In genomic region chr11:103326070-103326794, GRCh38 we compare ENCODE assay signal across 8 cellular contexts.
DNase-seq lines count a peak whose midpoint lies in the region; ATAC-seq and TF ChIP-seq lines count a peak whose summit lies in the region.

No MANE protein-coding gene starts in this region.

- peaks cover 7% of the 10 kb centered on the region in 3 donors for H3K4me1 Mint-ChIP-seq in naive B cell

- H3K4me3 ChIP-seq in esophagus squamous epithelium (no peak overlapping the region), vagina (no peak overlapping the region)

- peaks cover 0 to 4% (median 0%) of the 10 kb centered on the region in 7 donors for H3K9me3 Mint-ChIP-seq in naive B cell

- in situ Hi-C loops in Caki2 (cut with HindIII; ENCODE audit: low pct_unique_long_range_greater_than_20kb, low sequenced_read_pairs), result no loop called here

- H3K36me3 ChIP-seq in esophagus squamous epithelium (peaks cover 0 to 16% (median 0%) of the 10 kb centered on the region in 3 donors), vagina (peaks cover 0 to 19% of the 10 kb centered on the region in 2 donors)

- H3K4me1 ChIP-seq in esophagus squamous epithelium, result no peaks in the 10 kb centered on the region
- H3K4me1 ChIP-seq in vagina, result no peaks in the 10 kb centered on the region

- peak in 5 of 6 experiments; percentile 13 to 59 (median 30) for TF ChIP-seq CTCF in esophagus squamous epithelium (IDR thresholded peaks at IDR 0.05)
- TF ChIP-seq CTCF in vagina (IDR thresholded peaks at IDR 0.05), result no peak

- H3K27ac ChIP-seq in esophagus squamous epithelium (no peak overlapping the region), vagina (no peak overlapping the region)

- no peak overlapping the region for H3K27ac Mint-ChIP-seq in naive B cell

- no peaks in the 10 kb centered on the region for H3K36me3 Mint-ChIP-seq in naive B cell

- TF ChIP-seq POLR2A in esophagus squamous epithelium (IDR thresholded peaks at IDR 0.05) (no peak), vagina (IDR thresholded peaks at IDR 0.05) (no peak)

- H3K27me3 ChIP-seq in esophagus squamous epithelium (no peaks in the 10 kb centered on the region), vagina (no peaks in the 10 kb centered on the region)

- 22 to 69% methylated on average over 6 of the region's 25 CpGs for WGBS in esophagus squamous epithelium, 2 donors

- H3K27me3 Mint-ChIP-seq in naive B cell, result no peaks in the 10 kb centered on the region

- intact Hi-C loops in esophagus squamous epithelium (cut with DNase I) (no loop called here), vagina (cut with DNase I) (no loop called here)

- H3K9me3 ChIP-seq in esophagus squamous epithelium (no peaks in the 10 kb centered on the region), vagina (no peaks in the 10 kb centered on the region)

- H3K4me3 Mint-ChIP-seq in naive B cell, result no peak overlapping the region

- peak; percentile 39 for DNase-seq in Caki2 (ENCODE audit: low read depth)
- DNase-seq in NCI-H128 (lab: John Stamatoyannopoulos, UW; ENCODE audit: unreplicated experiment), result peak; percentile 7
- DNase-seq in SW480 (ENCODE audit: low spot score), result peak; percentile 37
- no peak for DNase-seq in esophagus squamous epithelium (lab: John Stamatoyannopoulos, UW)
- peak; percentile 14 for DNase-seq in naive B cell
- no peak for DNase-seq in vagina (ENCODE audit: extremely low spot score in 2 of 2)

- peak; percentile 99 for ATAC-seq in GM18867 (IDR thresholded peaks at IDR 0.05; ENCODE audit: unreplicated experiment)
- ATAC-seq in HG02973 (IDR thresholded peaks at IDR 0.05; ENCODE audit: unreplicated experiment), result peak; percentile 93
- peak; percentile 46 to 56 for ATAC-seq in naive B cell (ENCODE audit: low read depth in 2 of 2)

Comparison
In these comparisons a context has a peak if more than half of its experiments do, and no peak if none do; other contexts are left out.
1. DNase-seq: peak in Caki2 (single experiment), NCI-H128 (single experiment), SW480 (single experiment) and naive B cell (single experiment); none in esophagus squamous epithelium (single experiment) and vagina (0 of 2).
2. CTCF ChIP-seq: peak in esophagus squamous epithelium (5 of 6); none in vagina (0 of 3).
3. Peak in every context shown above with its lines, with median percentiles within 50 percentile points of each other: ATAC-seq.